In genomic region chr5:143592648-143593047, GRCh38 we compare ENCODE assay signal across 9 cellular contexts.
DNase-seq lines count a peak whose midpoint lies in the region; ATAC-seq and TF ChIP-seq lines count a peak whose summit lies in the region.
"Had no signal": no experiment of that assay in that cellular context is flagged by ENCODE, and none has a peak within 500 bp of the region (broad histone marks: within the 10 kb centered on the region; RNA-seq: fewer than 3 reads in every experiment).

No MANE protein-coding gene starts in this region.

- H3K36me3 Mint-ChIP-seq in memory B cell = no peaks in the 10 kb centered on the region
- no peaks in the 10 kb centered on the region for H3K36me3 Mint-ChIP-seq in type B pancreatic cell

- H3K9me3 ChIP-seq in suprapubic skin = no peaks in the 10 kb centered on the region

- TF ChIP-seq POLR2A in suprapubic skin (IDR thresholded peaks at IDR 0.05) = no peak

- no peaks in the 10 kb centered on the region for H3K9me3 Mint-ChIP-seq in memory B cell
- peaks cover 3% of the 10 kb centered on the region for H3K9me3 Mint-ChIP-seq in type B pancreatic cell

- H3K27me3 ChIP-seq in suprapubic skin = no peaks in the 10 kb centered on the region

- H3K27ac Mint-ChIP-seq in memory B cell (no peak overlapping the region), type B pancreatic cell (no peak overlapping the region)

- WGBS in suprapubic skin = 63% methylated on average over 4 of the region's 4 CpGs

- no peak for TF ChIP-seq CTCF in suprapubic skin (IDR thresholded peaks at IDR 0.05)
- TF ChIP-seq CTCF in type B pancreatic cell (conservative IDR thresholded peaks at IDR 0.05) = no peak

- H3K27ac ChIP-seq in suprapubic skin = no peak overlapping the region
- H3K27ac ChIP-seq: SK-N-MC had no signal

- TF ChIP-seq EP300 in suprapubic skin (IDR thresholded peaks at IDR 0.05) = no peak

- H3K4me3 Mint-ChIP-seq in memory B cell (no peak overlapping the region), type B pancreatic cell (no peak overlapping the region)

- ATAC-seq in GM18861 (IDR thresholded peaks at IDR 0.05; ENCODE audit: unreplicated experiment) = peak; percentile 66
- ATAC-seq in GM21825 (IDR thresholded peaks at IDR 0.05; ENCODE audit: unreplicated experiment) = peak; percentile 78
- ATAC-seq in memory B cell (ENCODE audit: low read depth) = peak; percentile 69

- H3K36me3 ChIP-seq in suprapubic skin = no peaks in the 10 kb centered on the region

- peak; percentile 81 for DNase-seq in MV-4-11 (lab: John Stamatoyannopoulos, UW)
- DNase-seq in memory B cell (ENCODE audit: low spot score in 2 of 2) = no peak
- DNase-seq in suprapubic skin (ENCODE audit: low spot score in 2 of 2) = no peak
- DNase-seq in T1000 (lab: John Stamatoyannopoulos, UW) = no peak
- no peak for DNase-seq in type B pancreatic cell (ENCODE audit: extremely low spot score, unreplicated experiment)
- DNase-seq in NCI-H1694 (lab: John Stamatoyannopoulos, UW) = no peak

- H3K27me3 Mint-ChIP-seq in memory B cell (no peaks in the 10 kb centered on the region), type B pancreatic cell (no peaks in the 10 kb centered on the region)

- peaks cover 18% of the 10 kb centered on the region for H3K4me1 Mint-ChIP-seq in memory B cell
- peaks cover 35% of the 10 kb centered on the region for H3K4me1 Mint-ChIP-seq in type B pancreatic cell (ENCODE audit: unreplicated experiment)

- H3K4me1 ChIP-seq in suprapubic skin = peaks cover 5% of the 10 kb centered on the region

- no peak overlapping the region for H3K4me3 ChIP-seq in suprapubic skin
- H3K4me3 ChIP-seq: SK-N-MC had no signal
